In genomic region chr2:133972297-133972696, GRCh38 we compare ENCODE assay signal across 23 cellular contexts.
DNase-seq lines count a peak whose midpoint lies in the region; ATAC-seq, FAIRE-seq and TF ChIP-seq lines count a peak whose summit lies in the region.
"Had no signal": no experiment of that assay in that cellular context is flagged by ENCODE, and none has a peak within 500 bp of the region (broad histone marks: within the 10 kb centered on the region; RNA-seq: fewer than 3 reads in every experiment).

No MANE protein-coding gene starts in this region.

- DNase-seq in HepG2 (ENCODE audit: low spot score): no peak
- DNase-seq in right lobe of liver: no peak
- DNase-seq in WTC11 (ENCODE audit: low spot score): no peak
- no peak for DNase-seq in bronchial epithelial cell (ENCODE audit: low read depth)
- DNase-seq in OCI-LY7 (ENCODE audit: low spot score): no peak
- DNase-seq: AML-193; Caco-2; Calu3; CD4-positive, alpha-beta T cell; CD8-positive, alpha-beta T cell; DMS79 treated with DMSO at 0.1 percent for 48 hours; GF-D8 had no signal

- H3K9me3 Mint-ChIP-seq in WTC11: no peaks in the 10 kb centered on the region
- H3K9me3 Mint-ChIP-seq in stimulated activated memory B cell treated with anti-CD40 and anti-IgM and Interleukin-4, amounts not matched to agents 10 μg/mL and 1 μg/mL and 100 μg/mL, for 72 hours: no peaks in the 10 kb centered on the region
- H3K9me3 Mint-ChIP-seq in activated T-helper 17 cell treated with anti-CD3 and anti-CD28 coated beads, Interleukin-2, amount 50 U/mL, for 72 hours: no peaks in the 10 kb centered on the region
- H3K9me3 Mint-ChIP-seq: CD4-positive, alpha-beta T cell; CD8-positive, alpha-beta T cell had no signal

- no peaks in the 10 kb centered on the region for H3K4me1 ChIP-seq in HepG2 (ENCODE audit: insufficient read depth, low read length)
- no peaks in the 10 kb centered on the region for H3K4me1 ChIP-seq in right lobe of liver
- H3K4me1 ChIP-seq in OCI-LY7 (ENCODE audit: insufficient read depth, low read length, poor library complexity, severe bottlenecking): no peaks in the 10 kb centered on the region
- H3K4me1 ChIP-seq: A549, Caco-2 had no signal

- intact Hi-C loops in HepG2 (cut with micrococcal nuclease; ENCODE audit: unreplicated experiment) (no loop called here), right lobe of liver (cut with DNase I) (no loop called here), OCI-LY7 (cut with micrococcal nuclease; ENCODE audit: unreplicated experiment) (no loop called here)

- TF ChIP-seq CTCF in HepG2 (CRISPR knock-in tag; IDR thresholded peaks at IDR 0.05): no peak
- no peak for TF ChIP-seq CTCF in right lobe of liver (IDR thresholded peaks at IDR 0.05)
- no peak for TF ChIP-seq CTCF in WTC11 (IDR thresholded peaks at IDR 0.05)
- no peak for TF ChIP-seq CTCF in bronchial epithelial cell (IDR thresholded peaks at IDR 0.05; ENCODE audit: insufficient read depth, low read length, severe bottlenecking)
- TF ChIP-seq CTCF in OCI-LY7 (conservative IDR thresholded peaks at IDR 0.05; ENCODE audit: low read length): no peak

- no peaks in the 10 kb centered on the region for H4K20me1 ChIP-seq in HepG2 (ENCODE audit: insufficient read depth, low read length)
- H4K20me1 ChIP-seq in OCI-LY7 (ENCODE audit: insufficient read depth, low read length): no peaks in the 10 kb centered on the region
- H4K20me1 ChIP-seq: BLaER1 treated with 17β-estradiol and CSF1 and Interleukin-3, amounts not matched to agents 10 nM and 100 nM had no signal

- H2AFZ ChIP-seq in HepG2 (ENCODE audit: low read length) (no peak overlapping the region), OCI-LY7 (ENCODE audit: low read length) (no peak overlapping the region)

- H3K4me3 Mint-ChIP-seq in WTC11: no peak overlapping the region
- no peak overlapping the region for H3K4me3 Mint-ChIP-seq in stimulated activated memory B cell treated with anti-CD40 and anti-IgM and Interleukin-4, amounts not matched to agents 10 μg/mL and 1 μg/mL and 100 μg/mL, for 72 hours
- H3K4me3 Mint-ChIP-seq in activated T-helper 17 cell treated with anti-CD3 and anti-CD28 coated beads, Interleukin-2, amount 50 U/mL, for 72 hours: no peak overlapping the region
- H3K4me3 Mint-ChIP-seq: B cell; CD4-positive, alpha-beta T cell; CD8-positive, alpha-beta T cell had no signal

- H3K27ac ChIP-seq in HepG2 (ENCODE audit: extremely low read length, insufficient read depth, low read length): no peak overlapping the region
- no peak overlapping the region for H3K27ac ChIP-seq in right lobe of liver
- H3K27ac ChIP-seq in OCI-LY7 (ENCODE audit: low read depth, low read length, poor library complexity, severe bottlenecking): no peak overlapping the region
- H3K27ac ChIP-seq: 22Rv1; A549; BLaER1 treated with 17β-estradiol and CSF1 and Interleukin-3, amounts not matched to agents 10 nM and 100 nM; C4-2B had no signal

- no peaks in the 10 kb centered on the region for H3K9me3 ChIP-seq in HepG2 (ENCODE audit: low read length)
- no peaks in the 10 kb centered on the region for H3K9me3 ChIP-seq in right lobe of liver
- H3K9me3 ChIP-seq in OCI-LY7 (ENCODE audit: low read length): no peaks in the 10 kb centered on the region
- H3K9me3 ChIP-seq: A549; BLaER1 treated with 17β-estradiol and CSF1 and Interleukin-3, amounts not matched to agents 10 nM and 100 nM; Caco-2 had no signal

- BruUV-seq in HepG2 (replicated peaks; lab: Mats Ljungman, UMichigan) (no TSS peak), OCI-LY7 (replicated peaks; lab: Mats Ljungman, UMichigan) (no TSS peak)

- no peaks in the 10 kb centered on the region for H3K27me3 Mint-ChIP-seq in WTC11 (ENCODE audit: low read depth)
- H3K27me3 Mint-ChIP-seq in stimulated activated memory B cell treated with anti-CD40 and anti-IgM and Interleukin-4, amounts not matched to agents 10 μg/mL and 1 μg/mL and 100 μg/mL, for 72 hours: no peaks in the 10 kb centered on the region
- peaks cover 26% of the 10 kb centered on the region for H3K27me3 Mint-ChIP-seq in activated T-helper 17 cell treated with anti-CD3 and anti-CD28 coated beads, Interleukin-2, amount 50 U/mL, for 72 hours

- in situ Hi-C loops in HepG2 (cut with HindIII; ENCODE audit: extremely low pct_ligation_motif_present, low pct_unique_long_range_greater_than_20kb): no loop called here

- H3K36me3 Mint-ChIP-seq in WTC11: no peaks in the 10 kb centered on the region
- no peaks in the 10 kb centered on the region for H3K36me3 Mint-ChIP-seq in stimulated activated memory B cell treated with anti-CD40 and anti-IgM and Interleukin-4, amounts not matched to agents 10 μg/mL and 1 μg/mL and 100 μg/mL, for 72 hours
- H3K36me3 Mint-ChIP-seq in activated T-helper 17 cell treated with anti-CD3 and anti-CD28 coated beads, Interleukin-2, amount 50 U/mL, for 72 hours (ENCODE audit: low read depth): no peaks in the 10 kb centered on the region
- H3K36me3 Mint-ChIP-seq: CD8-positive, alpha-beta T cell had no signal

- POLR2A ChIA-PET in HepG2 (lab: Yijun Ruan, JAX): no interaction called here
- POLR2A ChIA-PET in WTC11 (lab: Charles Lee): no interaction called here
- POLR2A ChIA-PET in OCI-LY7 (lab: Charles Lee): no interaction called here

- TF ChIP-seq POLR2A in HepG2 (IDR thresholded peaks at IDR 0.05; ENCODE audit: insufficient read depth in 1 of 2, low read depth in 2 of 2, low read length in 2 of 2) (no peak), right lobe of liver (IDR thresholded peaks at IDR 0.05) (no peak)

- WGBS in HepG2 (ENCODE audit: low lambda C conversion rate): 3% methylated on average over 2 of the region's 2 CpGs
- WGBS in right lobe of liver (ENCODE audit: insufficient coverage, low coverage, low lambda C conversion rate, missing lambda C conversion rate): 41% methylated on average over 2 of the region's 2 CpGs

- H3K79me2 ChIP-seq in HepG2 (ENCODE audit: insufficient read depth, low read length): no peaks in the 10 kb centered on the region
- H3K79me2 ChIP-seq in OCI-LY7 (ENCODE audit: insufficient read depth, low read depth, low read length): no peaks in the 10 kb centered on the region

- TF ChIP-seq EP300 in HepG2 (IDR thresholded peaks at IDR 0.05; ENCODE audit: low read depth in 2 of 2, low read length in 2 of 2) (no peak), HepG2 (CRISPR knock-in tag; IDR thresholded peaks at IDR 0.05; ENCODE audit: borderline replicate concordance) (no peak)

- no peak for FAIRE-seq in HepG2 (lab: Jason Lieb, UNC)
- FAIRE-seq in bronchial epithelial cell (lab: Jason Lieb, UNC): peak; percentile 80
- FAIRE-seq: A549, D721Med, G401.6, GM12891 had no signal

- CTCF ChIA-PET in HepG2 (lab: Yijun Ruan, JAX; ENCODE audit: low intra/inter-chr PET ratio, low total read pairs): no interaction called here
- CTCF ChIA-PET in WTC11 (lab: Charles Lee): no interaction called here
- CTCF ChIA-PET in OCI-LY7 (lab: Charles Lee; ENCODE audit: unreplicated experiment): no interaction called here

- H3K4me2 ChIP-seq in HepG2 (ENCODE audit: low read depth, low read length) (no peak overlapping the region), OCI-LY7 (ENCODE audit: low read length) (no peak overlapping the region)
- H3K4me2 ChIP-seq: A549; BLaER1 treated with 17β-estradiol and CSF1 and Interleukin-3, amounts not matched to agents 10 nM and 100 nM had no signal

- no peak for TF ChIP-seq RAD21 in HepG2 (CRISPR knock-in tag; IDR thresholded peaks at IDR 0.05)

- H3K27me3 ChIP-seq in HepG2 (ENCODE audit: control insufficient read depth in 1 of 2, insufficient read depth in 2 of 2, low read length in 2 of 2) (peaks cover 0 to 28% of the 10 kb centered on the region in 2 experiments; a peak in 1 of 5 replicates), right lobe of liver (no peaks in the 10 kb centered on the region), bronchial epithelial cell (ENCODE audit: control insufficient read depth, insufficient read depth, low read length) (peaks cover 4% of the 10 kb centered on the region)
- H3K27me3 ChIP-seq: BLaER1 treated with 17β-estradiol and CSF1 and Interleukin-3, amounts not matched to agents 10 nM and 100 nM had no signal

- no peak for ATAC-seq in HepG2
- no peak for ATAC-seq in right lobe of liver
- no peak for ATAC-seq in WTC11
- no peak for ATAC-seq in stimulated activated memory B cell treated with anti-CD40 and anti-IgM and Interleukin-4, amounts not matched to agents 10 μg/mL and 1 μg/mL and 100 μg/mL, for 72 hours
- ATAC-seq in GM21515 (IDR thresholded peaks at IDR 0.05; ENCODE audit: unreplicated experiment): no peak
- no peak for ATAC-seq in activated T-helper 17 cell treated with anti-CD3 and anti-CD28 coated beads, Interleukin-2, amount 50 U/mL, for 72 hours (replicated peaks)
- ATAC-seq: A549; CD8-positive, alpha-beta T cell had no signal

- no peak overlapping the region for H3K27ac Mint-ChIP-seq in WTC11
- peak overlapping the region; percentile 1 for H3K27ac Mint-ChIP-seq in stimulated activated memory B cell treated with anti-CD40 and anti-IgM and Interleukin-4, amounts not matched to agents 10 μg/mL and 1 μg/mL and 100 μg/mL, for 72 hours
- H3K27ac Mint-ChIP-seq in activated T-helper 17 cell treated with anti-CD3 and anti-CD28 coated beads, Interleukin-2, amount 50 U/mL, for 72 hours: no peak overlapping the region
- H3K27ac Mint-ChIP-seq: B cell; CD4-positive, alpha-beta T cell; CD8-positive, alpha-beta T cell had no signal

- H3K36me3 ChIP-seq in HepG2 (replicated peaks in 1 of 2; ENCODE audit: control insufficient read depth in 1 of 2, insufficient read depth in 2 of 2, low read length in 2 of 2): no peaks in the 10 kb centered on the region
- no peaks in the 10 kb centered on the region for H3K36me3 ChIP-seq in right lobe of liver
- no peaks in the 10 kb centered on the region for H3K36me3 ChIP-seq in bronchial epithelial cell (ENCODE audit: control insufficient read depth, insufficient read depth, low read length)
- H3K36me3 ChIP-seq in OCI-LY7 (ENCODE audit: insufficient read depth, low read length): no peaks in the 10 kb centered on the region
- H3K36me3 ChIP-seq: BLaER1 treated with 17β-estradiol and CSF1 and Interleukin-3, amounts not matched to agents 10 nM and 100 nM had no signal

- H3K9me2 ChIP-seq in OCI-LY7 (ENCODE audit: insufficient read depth, low read length): no peaks in the 10 kb centered on the region

- H3K4me1 Mint-ChIP-seq in WTC11: peaks cover 17% of the 10 kb centered on the region
- peaks cover 33% of the 10 kb centered on the region for H3K4me1 Mint-ChIP-seq in stimulated activated memory B cell treated with anti-CD40 and anti-IgM and Interleukin-4, amounts not matched to agents 10 μg/mL and 1 μg/mL and 100 μg/mL, for 72 hours
- H3K4me1 Mint-ChIP-seq in activated T-helper 17 cell treated with anti-CD3 and anti-CD28 coated beads, Interleukin-2, amount 50 U/mL, for 72 hours: no peaks in the 10 kb centered on the region

- H3K9ac ChIP-seq in HepG2 (ENCODE audit: insufficient read depth, low read depth, low read length): no peak overlapping the region
- H3K9ac ChIP-seq: BLaER1 treated with 17β-estradiol and CSF1 and Interleukin-3, amounts not matched to agents 10 nM and 100 nM had no signal

- H3K4me3 ChIP-seq in HepG2 (replicated peaks in 1 of 3; ENCODE audit: insufficient read depth in 1 of 3, low read depth in 2 of 3, low read length in 3 of 3) (no peak overlapping the region), right lobe of liver (no peak overlapping the region), bronchial epithelial cell (ENCODE audit: low read depth, low read length) (no peak overlapping the region), OCI-LY7 (ENCODE audit: low read depth, low read length, poor library complexity, severe bottlenecking) (no peak overlapping the region)
- H3K4me3 ChIP-seq: A549; BLaER1 treated with 17β-estradiol and CSF1 and Interleukin-3, amounts not matched to agents 10 nM and 100 nM had no signal
